24 cellular contexts compared by ENCODE assay signal in the genomic region with DNA sequence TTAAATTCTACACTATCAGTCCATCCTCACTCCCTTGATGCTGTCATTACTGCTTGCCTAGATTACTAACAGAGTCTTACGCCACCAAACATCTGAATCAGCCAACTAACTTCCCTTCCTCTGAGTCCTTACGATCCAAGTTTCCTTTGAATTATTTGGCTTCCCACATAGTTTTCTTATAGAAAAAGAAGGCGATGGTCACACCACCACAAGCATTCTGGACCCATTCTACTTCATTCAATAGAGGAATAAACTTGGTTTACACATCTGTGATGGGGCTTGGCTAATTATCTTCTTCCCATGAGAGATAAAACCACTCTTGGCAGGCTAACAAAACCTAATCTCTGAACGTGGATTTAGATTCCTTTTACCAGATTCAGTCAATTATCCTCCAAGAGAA. TPM values are rescaled to one million over a fixed set of nuclear protein-coding genes. Genes with fewer than 3 reads are reported as not detected.
DNase-seq lines count a peak whose midpoint lies in the region; ATAC-seq, FAIRE-seq and TF ChIP-seq lines count a peak whose summit lies in the region.
"Had no signal": no experiment of that assay in that cellular context is flagged by ENCODE, and none has a peak within 500 bp of the region (broad histone marks: within the 10 kb centered on the region; RNA-seq: fewer than 3 reads in every experiment).

No MANE protein-coding gene starts in this region.

- intact Hi-C loops in left ventricle myocardium superior (cut with micrococcal nuclease): no loop called here
- intact Hi-C loops in cardiac septum (cut with DNase I): no loop called here
- intact Hi-C loops in K562 (cut with micrococcal nuclease): no loop called here

- no peak overlapping the region for H2AFZ ChIP-seq in K562 (ENCODE audit: low read depth, low read length)

- TF ChIP-seq CTCF in K562 (IDR thresholded peaks at IDR 0.05 in 2 of 3, conservative IDR thresholded peaks at IDR 0.05 in 1 of 3; ENCODE audit: insufficient read depth in 2 of 3, low read depth in 1 of 3, low read length in 3 of 3) (no peak), tibial nerve (IDR thresholded peaks at IDR 0.05) (no peak), chondrocyte (IDR thresholded peaks at IDR 0.05) (no peak)

- H3K4me3 ChIP-seq in K562 (no peak overlapping the region), tibial nerve (no peak overlapping the region)
- H3K4me3 ChIP-seq: gastrocnemius medialis, SJCRH30 had no signal

- peaks cover 8% of the 10 kb centered on the region for H3K36me3 Mint-ChIP-seq in chondrocyte (ENCODE audit: low read depth)

- no peaks in the 10 kb centered on the region for H3K9me1 ChIP-seq in K562 (ENCODE audit: control insufficient read depth, insufficient read depth, low read length)

- TF ChIP-seq EP300 in K562 (IDR thresholded peaks at IDR 0.05; ENCODE audit: low read length): no peak
- TF ChIP-seq EP300 in tibial nerve (IDR thresholded peaks at IDR 0.05): no peak

- CTCF ChIA-PET in K562 (lab: Yijun Ruan, JAX; ENCODE audit: low intra/inter-chr PET ratio): no interaction called here

- no peak overlapping the region for H3K27ac Mint-ChIP-seq in chondrocyte (ENCODE audit: unreplicated experiment)
- H3K27ac Mint-ChIP-seq: activated naive CD8-positive, alpha-beta T cell treated with anti-CD3 and anti-CD28 coated beads for 36 hours; activated T-helper 17 cell treated with anti-CD3 and anti-CD28 coated beads, Interleukin-2, amount 50 U/mL, for 72 hours; T-helper 1 cell treated with Interleukin-12 subunit alpha and Interleukin-12 subunit beta and Interleukin-4 antibody, amounts not matched to agents 30 μg/mL and 1 μg/mL, for 36 hours had no signal

- no peak overlapping the region; the same call in 1 of the 2 replicates for H3K4me2 ChIP-seq in K562 (ENCODE audit: insufficient read depth, low read length)

- no peak for FAIRE-seq in K562 (lab: Jason Lieb, UNC)
- FAIRE-seq: A204.1 had no signal

- no peak for TF ChIP-seq RAD21 in K562 (CRISPR knock-in tag; conservative IDR thresholded peaks at IDR 0.05 in 1 of 2, IDR thresholded peaks at IDR 0.05 in 1 of 2)

- peaks cover 0 to 15% of the 10 kb centered on the region in 2 experiments; a peak in 2 of 5 replicates for H3K4me1 ChIP-seq in K562 (replicated peaks in 1 of 2; ENCODE audit: control insufficient read depth in 2 of 2, insufficient read depth in 2 of 2, low read length in 2 of 2)
- peaks cover 0 to 16% (median 0%) of the 10 kb centered on the region in 4 donors for H3K4me1 ChIP-seq in tibial nerve
- H3K4me1 ChIP-seq: SJCRH30 had no signal

- H3K9ac ChIP-seq in K562 (ENCODE audit: insufficient read depth in 1 of 2, low read depth in 2 of 2, low read length in 2 of 2): no peak overlapping the region

- TF ChIP-seq POLR2A in K562 (conservative IDR thresholded peaks at IDR 0.05) (no peak), tibial nerve (IDR thresholded peaks at IDR 0.05) (no peak)

- DNase-seq in left ventricle myocardium superior (no peak), cardiac septum (ENCODE audit: low spot score) (no peak), K562 (ENCODE audit: extremely low read depth in 1 of 4, low spot score in 3 of 4) (no peak), iris pigment epithelial cell (ENCODE audit: low read depth) (peak; percentile 51), tibial nerve (ENCODE audit: low spot score in 2 of 2) (no peak), dermis blood vessel endothelial cell (no peak), ecto neural progenitor cell (ENCODE audit: low spot score) (no peak), chondrocyte (ENCODE audit: low spot score) (no peak)
- DNase-seq: activated CD8-positive, alpha-beta memory T cell treated with anti-CD3 and anti-CD28 coated beads, Interleukin-2, amount 50 U/mL, for 4 hours; activated naive CD8-positive, alpha-beta T cell treated with anti-CD3 and anti-CD28 coated beads for 36 hours; Calu3; cortex of kidney; gastrocnemius medialis; hippocampal formation; NCI-H1092 treated with DMSO at 0.1 percent for 48 hours; NCI-H2029; NCI-H446; SJCRH30; stimulated activated naive CD8-positive, alpha-beta T cell treated with anti-CD3 and anti-CD28 coated beads, Interleukin-15, amount 100 ng/mL, for 72 hours; WERI-Rb-1 had no signal

- no peak overlapping the region for H3K4me3 Mint-ChIP-seq in chondrocyte (ENCODE audit: unreplicated experiment)
- H3K4me3 Mint-ChIP-seq: activated naive CD8-positive, alpha-beta T cell treated with anti-CD3 and anti-CD28 coated beads for 36 hours; activated T-helper 17 cell treated with anti-CD3 and anti-CD28 coated beads, Interleukin-2, amount 50 U/mL, for 72 hours; brain; stimulated activated naive CD8-positive, alpha-beta T cell treated with anti-CD3 and anti-CD28 coated beads, Interleukin-15, amount 100 ng/mL, for 72 hours; T-helper 1 cell treated with Interleukin-12 subunit alpha and Interleukin-12 subunit beta and Interleukin-4 antibody, amounts not matched to agents 30 μg/mL and 1 μg/mL, for 36 hours had no signal

- in situ Hi-C loops in K562 (cut with MboI): no loop called here

- peaks cover 6% of the 10 kb centered on the region; the same call in 1 of the 2 replicates for H4K20me1 ChIP-seq in K562 (replicated peaks; ENCODE audit: control insufficient read depth, insufficient read depth, low read length)

- H3K36me3 ChIP-seq in K562 (ENCODE audit: control insufficient read depth, insufficient read depth, low read length) (peaks cover 29% of the 10 kb centered on the region), tibial nerve (peaks cover 0 to 29% (median 3%) of the 10 kb centered on the region in 3 donors)
- H3K36me3 ChIP-seq: SJCRH30 had no signal

- H3K9me3 Mint-ChIP-seq in chondrocyte (ENCODE audit: low read depth): no peaks in the 10 kb centered on the region
- H3K9me3 Mint-ChIP-seq: activated naive CD8-positive, alpha-beta T cell treated with anti-CD3 and anti-CD28 coated beads for 36 hours; activated T-helper 17 cell treated with anti-CD3 and anti-CD28 coated beads, Interleukin-2, amount 50 U/mL, for 72 hours; stimulated activated naive CD8-positive, alpha-beta T cell treated with anti-CD3 and anti-CD28 coated beads, Interleukin-15, amount 100 ng/mL, for 72 hours; T-helper 1 cell treated with Interleukin-12 subunit alpha and Interleukin-12 subunit beta and Interleukin-4 antibody, amounts not matched to agents 30 μg/mL and 1 μg/mL, for 36 hours had no signal

- no peaks in the 10 kb centered on the region for H3K79me2 ChIP-seq in K562 (ENCODE audit: control insufficient read depth, insufficient read depth, low read length)

- no peaks in the 10 kb centered on the region for H3K27me3 Mint-ChIP-seq in chondrocyte (ENCODE audit: low read depth)
- H3K27me3 Mint-ChIP-seq: activated naive CD8-positive, alpha-beta T cell treated with anti-CD3 and anti-CD28 coated beads for 36 hours; activated T-helper 17 cell treated with anti-CD3 and anti-CD28 coated beads, Interleukin-2, amount 50 U/mL, for 72 hours; brain; stimulated activated naive CD8-positive, alpha-beta T cell treated with anti-CD3 and anti-CD28 coated beads, Interleukin-15, amount 100 ng/mL, for 72 hours had no signal

- H3K4me1 Mint-ChIP-seq in chondrocyte (ENCODE audit: low read depth): no peaks in the 10 kb centered on the region
- H3K4me1 Mint-ChIP-seq: activated naive CD8-positive, alpha-beta T cell treated with anti-CD3 and anti-CD28 coated beads for 36 hours; activated T-helper 17 cell treated with anti-CD3 and anti-CD28 coated beads, Interleukin-2, amount 50 U/mL, for 72 hours; stimulated activated naive CD8-positive, alpha-beta T cell treated with anti-CD3 and anti-CD28 coated beads, Interleukin-15, amount 100 ng/mL, for 72 hours had no signal

- peak; percentile 35 for ATAC-seq in left ventricle myocardium superior
- peak; percentile 18 for ATAC-seq in K562
- ATAC-seq: activated T-helper 17 cell treated with anti-CD3 and anti-CD28 coated beads, Interleukin-2, amount 50 U/mL, for 72 hours; gastrocnemius medialis; stimulated activated naive CD8-positive, alpha-beta T cell treated with anti-CD3 and anti-CD28 coated beads, Interleukin-15, amount 100 ng/mL, for 72 hours had no signal

- no TSS peak for BruUV-seq in K562 (replicated peaks; lab: Mats Ljungman, UMichigan)

- H3K27me3 ChIP-seq in K562 (ENCODE audit: control insufficient read depth in 2 of 2, insufficient read depth in 2 of 2, low read length in 2 of 2) (no peaks in the 10 kb centered on the region), tibial nerve (no peaks in the 10 kb centered on the region)
- H3K27me3 ChIP-seq: gastrocnemius medialis, SJCRH30 had no signal

- H3K9me3 ChIP-seq in K562 (replicated peaks; ENCODE audit: control insufficient read depth, insufficient read depth, low read depth, low read length) (no peaks in the 10 kb centered on the region), tibial nerve (no peaks in the 10 kb centered on the region)
- H3K9me3 ChIP-seq: gastrocnemius medialis, SJCRH30 had no signal

- POLR2A ChIA-PET in K562 (lab: Yijun Ruan, JAX): interaction anchor here (0.5 to 1.9 kb wide), 3 partner anchors 19 to 312 kb away, joined by 3 to 6 read pairs (median 3); a partner anchor contains a TSS

- 51% methylated on average over 4 of the region's 4 CpGs for WGBS in K562 (ENCODE audit: insufficient coverage, low coverage, missing lambda C conversion rate)
- 50 to 53% methylated on average over 4 of the region's 4 CpGs for WGBS in tibial nerve, 2 donors

- H3K27ac ChIP-seq in K562 (ENCODE audit: extremely low read depth, low read depth, low read length) (no peak overlapping the region; the same call in 2 of the 3 replicates), tibial nerve (peak overlapping the region in 3 of 4 donors; percentile 57 to 77 (median 74))
- H3K27ac ChIP-seq: gastrocnemius medialis, SJCRH30 had no signal

RNA-seq across cellular contexts. Expression of a gene that starts 35.0 kb away (rescaled TPM):
- 14.5 TPM for total RNA-seq in left ventricle myocardium superior
- 19.3 TPM for total RNA-seq in cardiac septum
- 159 and 242 TPM in 2 replicates for total RNA-seq in K562 (2011; cell fraction: chromatin; rRNA removed; ENCODE audit: low replicate concordance)
- 85.3 and 92.9 TPM in 2 replicates for total RNA-seq in K562 (2011; cell fraction: nucleolus; rRNA removed)
- total RNA-seq in K562 (2011; cell fraction: nucleoplasm; rRNA removed): 108 and 134 TPM in 2 replicates
- total RNA-seq in K562 (2014; rRNA removed): 28.4 and 35.8 TPM in 2 replicates
- 50.8 and 53.4 TPM in 2 replicates for total RNA-seq in K562 (2014; rRNA removed; fragmentation: Illumina TruSeq; extraction: Trizol)
- 38.5 and 42.6 TPM in 2 replicates for total RNA-seq in K562 (2015; rRNA removed; fragmentation: Illumina TruSeq; extraction: Trizol)
- 48.3 and 49.9 TPM in 2 replicates for total RNA-seq in K562 (2021)
- polyA plus RNA-seq in K562 (2011; rRNA removed): 48.0 and 48.1 TPM in 2 replicates
- 42.6 and 44.6 TPM in 2 replicates for polyA plus RNA-seq in K562 (2011; cell fraction: cytosol; rRNA removed)
- 138 and 151 TPM in 2 replicates for polyA plus RNA-seq in K562 (2011; cell fraction: nucleus; rRNA removed)
- 34.4 and 51.3 TPM in 2 replicates for polyA plus RNA-seq in K562 (2012)
- 35.0 and 41.7 TPM in 2 replicates for polyA plus RNA-seq in K562 (2014; fragmentation: Illumina TruSeq; extraction: Trizol)
- polyA plus RNA-seq in K562 (2014; fragmentation: Nextera tagmentation; extraction: Ambion mirVana): 10 to 100 TPM; 31.1 to 44.5 TPM
- 44.6 and 45.0 TPM in 2 replicates for polyA plus RNA-seq in K562 (2014; rRNA removed)
- 77.0 and 79.3 TPM in 2 replicates for polyA minus RNA-seq in K562 (2011; rRNA and poly(A)+ RNA removed)
- 22.6 and 34.1 TPM in 2 replicates for polyA minus RNA-seq in K562 (2011; cell fraction: cytosol; rRNA and poly(A)+ RNA removed)
- 72.7 and 114 TPM in 2 replicates for polyA minus RNA-seq in K562 (2011; cell fraction: nucleus; rRNA and poly(A)+ RNA removed)
- total RNA-seq in tibial nerve: 10 to 100 TPM; 32.2 to 49.2 (median 40.0) TPM
- total RNA-seq in dermis blood vessel endothelial cell: 33.8 and 45.1 TPM in 2 replicates
- 26.9 to 34.1 TPM (median 27.8 TPM) in 3 replicates for total RNA-seq in chondrocyte
